ENCODE assay signal across 2 cellular contexts in the genomic region with DNA sequence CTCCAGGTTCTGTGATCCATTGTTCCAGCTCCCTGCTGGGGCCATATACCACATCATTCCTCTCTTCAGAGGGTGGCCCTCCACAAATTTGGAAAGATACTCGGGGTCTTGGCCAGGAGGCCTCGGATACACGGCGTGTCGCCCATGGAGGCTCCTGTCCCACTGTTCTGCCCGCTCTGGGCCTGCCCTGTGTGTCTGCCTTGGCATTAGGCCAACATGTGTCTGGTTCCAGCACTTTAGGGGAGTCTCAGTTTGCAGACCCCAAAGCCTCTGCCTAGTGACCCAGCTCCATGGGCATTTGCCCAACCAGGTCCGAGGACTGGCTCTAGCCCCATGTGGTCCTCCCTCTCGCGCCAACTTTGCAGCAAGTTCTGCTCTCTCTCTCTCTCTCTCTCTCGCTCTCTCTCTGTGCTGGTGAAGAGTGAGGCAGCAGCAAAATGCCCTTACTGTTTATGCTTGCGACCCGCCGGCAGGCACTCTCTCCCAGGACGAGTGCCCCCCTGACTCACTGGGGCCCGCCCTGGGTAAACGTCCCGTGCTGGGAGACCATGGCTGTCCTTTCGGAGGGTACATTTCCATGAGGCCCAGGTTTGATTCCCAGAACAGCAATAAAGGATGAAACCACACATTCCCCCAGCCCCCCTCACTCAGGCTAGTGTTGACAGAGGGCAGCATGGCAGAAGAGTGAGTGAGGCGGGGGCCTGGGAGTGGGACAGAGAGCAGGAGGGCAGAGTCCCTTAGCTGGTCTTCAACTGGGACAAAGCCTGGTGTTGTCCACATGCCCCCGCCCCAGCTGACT.
TF ChIP-seq lines count a peak whose summit lies in the region.

No MANE protein-coding gene starts in this region.

TF ChIP-seq in GM23338, 12 proteins besides CTCF, POLR2A, EP300 and RAD21 (continues in another document):
- no peak for TF ChIP-seq STAT1 (IDR thresholded peaks at IDR 0.05; ENCODE audit: unreplicated experiment)
- no peak for TF ChIP-seq ZNF114 (CRISPR knock-in tag; IDR thresholded peaks at IDR 0.05)
- TF ChIP-seq, protein P1, sequence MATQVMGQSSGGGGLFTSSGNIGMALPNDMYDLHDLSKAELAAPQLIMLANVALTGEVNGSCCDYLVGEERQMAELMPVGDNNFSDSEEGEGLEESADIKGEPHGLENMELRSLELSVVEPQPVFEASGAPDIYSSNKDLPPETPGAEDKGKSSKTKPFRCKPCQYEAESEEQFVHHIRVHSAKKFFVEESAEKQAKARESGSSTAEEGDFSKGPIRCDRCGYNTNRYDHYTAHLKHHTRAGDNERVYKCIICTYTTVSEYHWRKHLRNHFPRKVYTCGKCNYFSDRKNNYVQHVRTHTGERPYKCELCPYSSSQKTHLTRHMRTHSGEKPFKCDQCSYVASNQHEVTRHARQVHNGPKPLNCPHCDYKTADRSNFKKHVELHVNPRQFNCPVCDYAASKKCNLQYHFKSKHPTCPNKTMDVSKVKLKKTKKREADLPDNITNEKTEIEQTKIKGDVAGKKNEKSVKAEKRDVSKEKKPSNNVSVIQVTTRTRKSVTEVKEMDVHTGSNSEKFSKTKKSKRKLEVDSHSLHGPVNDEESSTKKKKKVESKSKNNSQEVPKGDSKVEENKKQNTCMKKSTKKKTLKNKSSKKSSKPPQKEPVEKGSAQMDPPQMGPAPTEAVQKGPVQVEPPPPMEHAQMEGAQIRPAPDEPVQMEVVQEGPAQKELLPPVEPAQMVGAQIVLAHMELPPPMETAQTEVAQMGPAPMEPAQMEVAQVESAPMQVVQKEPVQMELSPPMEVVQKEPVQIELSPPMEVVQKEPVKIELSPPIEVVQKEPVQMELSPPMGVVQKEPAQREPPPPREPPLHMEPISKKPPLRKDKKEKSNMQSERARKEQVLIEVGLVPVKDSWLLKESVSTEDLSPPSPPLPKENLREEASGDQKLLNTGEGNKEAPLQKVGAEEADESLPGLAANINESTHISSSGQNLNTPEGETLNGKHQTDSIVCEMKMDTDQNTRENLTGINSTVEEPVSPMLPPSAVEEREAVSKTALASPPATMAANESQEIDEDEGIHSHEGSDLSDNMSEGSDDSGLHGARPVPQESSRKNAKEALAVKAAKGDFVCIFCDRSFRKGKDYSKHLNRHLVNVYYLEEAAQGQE (IDR thresholded peaks at IDR 0.05; ENCODE audit: unreplicated experiment), result no peak
- TF ChIP-seq JUNB (IDR thresholded peaks at IDR 0.05; ENCODE audit: unreplicated experiment), result no peak
- no peak for TF ChIP-seq CREB1 (CRISPR knock-in tag; IDR thresholded peaks at IDR 0.05; ENCODE audit: low read depth)
- TF ChIP-seq, protein P2, sequence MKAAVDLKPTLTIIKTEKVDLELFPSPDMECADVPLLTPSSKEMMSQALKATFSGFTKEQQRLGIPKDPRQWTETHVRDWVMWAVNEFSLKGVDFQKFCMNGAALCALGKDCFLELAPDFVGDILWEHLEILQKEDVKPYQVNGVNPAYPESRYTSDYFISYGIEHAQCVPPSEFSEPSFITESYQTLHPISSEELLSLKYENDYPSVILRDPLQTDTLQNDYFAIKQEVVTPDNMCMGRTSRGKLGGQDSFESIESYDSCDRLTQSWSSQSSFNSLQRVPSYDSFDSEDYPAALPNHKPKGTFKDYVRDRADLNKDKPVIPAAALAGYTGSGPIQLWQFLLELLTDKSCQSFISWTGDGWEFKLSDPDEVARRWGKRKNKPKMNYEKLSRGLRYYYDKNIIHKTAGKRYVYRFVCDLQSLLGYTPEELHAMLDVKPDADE (IDR thresholded peaks at IDR 0.05), result no peak
- TF ChIP-seq POLR2AphosphoS5 (IDR thresholded peaks at IDR 0.05; ENCODE audit: low read depth), result no peak
- no peak for TF ChIP-seq NANOG (IDR thresholded peaks at IDR 0.05; ENCODE audit: borderline replicate concordance)
- TF ChIP-seq ZNF331 (CRISPR knock-in tag; IDR thresholded peaks at IDR 0.05; ENCODE audit: low read depth), result no peak

TF ChIP-seq in WTC11, 78 proteins besides CTCF, POLR2A, EP300 and RAD21:
- TF ChIP-seq, protein P3, sequence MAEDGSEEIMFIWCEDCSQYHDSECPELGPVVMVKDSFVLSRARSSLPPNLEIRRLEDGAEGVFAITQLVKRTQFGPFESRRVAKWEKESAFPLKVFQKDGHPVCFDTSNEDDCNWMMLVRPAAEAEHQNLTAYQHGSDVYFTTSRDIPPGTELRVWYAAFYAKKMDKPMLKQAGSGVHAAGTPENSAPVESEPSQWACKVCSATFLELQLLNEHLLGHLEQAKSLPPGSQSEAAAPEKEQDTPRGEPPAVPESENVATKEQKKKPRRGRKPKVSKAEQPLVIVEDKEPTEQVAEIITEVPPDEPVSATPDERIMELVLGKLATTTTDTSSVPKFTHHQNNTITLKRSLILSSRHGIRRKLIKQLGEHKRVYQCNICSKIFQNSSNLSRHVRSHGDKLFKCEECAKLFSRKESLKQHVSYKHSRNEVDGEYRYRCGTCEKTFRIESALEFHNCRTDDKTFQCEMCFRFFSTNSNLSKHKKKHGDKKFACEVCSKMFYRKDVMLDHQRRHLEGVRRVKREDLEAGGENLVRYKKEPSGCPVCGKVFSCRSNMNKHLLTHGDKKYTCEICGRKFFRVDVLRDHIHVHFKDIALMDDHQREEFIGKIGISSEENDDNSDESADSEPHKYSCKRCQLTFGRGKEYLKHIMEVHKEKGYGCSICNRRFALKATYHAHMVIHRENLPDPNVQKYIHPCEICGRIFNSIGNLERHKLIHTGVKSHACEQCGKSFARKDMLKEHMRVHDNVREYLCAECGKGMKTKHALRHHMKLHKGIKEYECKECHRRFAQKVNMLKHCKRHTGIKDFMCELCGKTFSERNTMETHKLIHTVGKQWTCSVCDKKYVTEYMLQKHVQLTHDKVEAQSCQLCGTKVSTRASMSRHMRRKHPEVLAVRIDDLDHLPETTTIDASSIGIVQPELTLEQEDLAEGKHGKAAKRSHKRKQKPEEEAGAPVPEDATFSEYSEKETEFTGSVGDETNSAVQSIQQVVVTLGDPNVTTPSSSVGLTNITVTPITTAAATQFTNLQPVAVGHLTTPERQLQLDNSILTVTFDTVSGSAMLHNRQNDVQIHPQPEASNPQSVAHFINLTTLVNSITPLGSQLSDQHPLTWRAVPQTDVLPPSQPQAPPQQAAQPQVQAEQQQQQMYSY (CRISPR knock-in tag; IDR thresholded peaks at IDR 0.05), result no peak
- TF ChIP-seq ZNF317 (CRISPR knock-in tag; IDR thresholded peaks at IDR 0.05; ENCODE audit: borderline replicate concordance, low read depth) (no peak), NFYB (CRISPR knock-in tag; conservative IDR thresholded peaks at IDR 0.05; ENCODE audit: low read depth) (no peak), ZNF671 (CRISPR knock-in tag; IDR thresholded peaks at IDR 0.05) (no peak), SOX15 (CRISPR knock-in tag; IDR thresholded peaks at IDR 0.05) (no peak), ZNF219 (CRISPR knock-in tag; IDR thresholded peaks at IDR 0.05; ENCODE audit: borderline replicate concordance) (no peak), RELA (CRISPR knock-in tag; IDR thresholded peaks at IDR 0.05; ENCODE audit: borderline replicate concordance) (no peak)
- TF ChIP-seq, protein P4, sequence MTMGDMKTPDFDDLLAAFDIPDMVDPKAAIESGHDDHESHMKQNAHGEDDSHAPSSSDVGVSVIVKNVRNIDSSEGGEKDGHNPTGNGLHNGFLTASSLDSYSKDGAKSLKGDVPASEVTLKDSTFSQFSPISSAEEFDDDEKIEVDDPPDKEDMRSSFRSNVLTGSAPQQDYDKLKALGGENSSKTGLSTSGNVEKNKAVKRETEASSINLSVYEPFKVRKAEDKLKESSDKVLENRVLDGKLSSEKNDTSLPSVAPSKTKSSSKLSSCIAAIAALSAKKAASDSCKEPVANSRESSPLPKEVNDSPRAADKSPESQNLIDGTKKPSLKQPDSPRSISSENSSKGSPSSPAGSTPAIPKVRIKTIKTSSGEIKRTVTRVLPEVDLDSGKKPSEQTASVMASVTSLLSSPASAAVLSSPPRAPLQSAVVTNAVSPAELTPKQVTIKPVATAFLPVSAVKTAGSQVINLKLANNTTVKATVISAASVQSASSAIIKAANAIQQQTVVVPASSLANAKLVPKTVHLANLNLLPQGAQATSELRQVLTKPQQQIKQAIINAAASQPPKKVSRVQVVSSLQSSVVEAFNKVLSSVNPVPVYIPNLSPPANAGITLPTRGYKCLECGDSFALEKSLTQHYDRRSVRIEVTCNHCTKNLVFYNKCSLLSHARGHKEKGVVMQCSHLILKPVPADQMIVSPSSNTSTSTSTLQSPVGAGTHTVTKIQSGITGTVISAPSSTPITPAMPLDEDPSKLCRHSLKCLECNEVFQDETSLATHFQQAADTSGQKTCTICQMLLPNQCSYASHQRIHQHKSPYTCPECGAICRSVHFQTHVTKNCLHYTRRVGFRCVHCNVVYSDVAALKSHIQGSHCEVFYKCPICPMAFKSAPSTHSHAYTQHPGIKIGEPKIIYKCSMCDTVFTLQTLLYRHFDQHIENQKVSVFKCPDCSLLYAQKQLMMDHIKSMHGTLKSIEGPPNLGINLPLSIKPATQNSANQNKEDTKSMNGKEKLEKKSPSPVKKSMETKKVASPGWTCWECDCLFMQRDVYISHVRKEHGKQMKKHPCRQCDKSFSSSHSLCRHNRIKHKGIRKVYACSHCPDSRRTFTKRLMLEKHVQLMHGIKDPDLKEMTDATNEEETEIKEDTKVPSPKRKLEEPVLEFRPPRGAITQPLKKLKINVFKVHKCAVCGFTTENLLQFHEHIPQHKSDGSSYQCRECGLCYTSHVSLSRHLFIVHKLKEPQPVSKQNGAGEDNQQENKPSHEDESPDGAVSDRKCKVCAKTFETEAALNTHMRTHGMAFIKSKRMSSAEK (CRISPR knock-in tag; IDR thresholded peaks at IDR 0.05; ENCODE audit: borderline replicate concordance), result no peak
